In genomic region chr6:160956300-160957035, GRCh38 we compare ENCODE assay signal across 18 cellular contexts. TPM values are rescaled to one million over a fixed set of nuclear protein-coding genes. Genes with fewer than 3 reads are reported as not detected.
DNase-seq lines count a peak whose midpoint lies in the region; ATAC-seq and TF ChIP-seq lines count a peak whose summit lies in the region.
"Had no signal": no experiment of that assay in that cellular context is flagged by ENCODE, and none has a peak within 500 bp of the region (broad histone marks: within the 10 kb centered on the region; RNA-seq: fewer than 3 reads in every experiment).

No MANE protein-coding gene starts in this region.

- H3K36me3 Mint-ChIP-seq in GM23338 (ENCODE audit: low read depth): no peaks in the 10 kb centered on the region
- no peaks in the 10 kb centered on the region for H3K36me3 Mint-ChIP-seq in neural progenitor cell
- no peaks in the 10 kb centered on the region for H3K36me3 Mint-ChIP-seq in stimulated activated memory B cell treated with anti-CD40 and anti-IgM and Interleukin-4, amounts not matched to agents 10 μg/mL and 1 μg/mL and 100 μg/mL, for 72 hours
- H3K36me3 Mint-ChIP-seq in activated T-helper 17 cell treated with anti-CD3 and anti-CD28 coated beads, Interleukin-2, amount 50 U/mL, for 72 hours (ENCODE audit: low read depth): no peaks in the 10 kb centered on the region
- H3K36me3 Mint-ChIP-seq: CD14-positive monocyte; CD4-positive, alpha-beta memory T cell; IgD-negative memory B cell had no signal

- no peak overlapping the region for H3K4me2 ChIP-seq in GM23338
- no peak overlapping the region for H3K4me2 ChIP-seq in neural progenitor cell
- H3K4me2 ChIP-seq: BLaER1 had no signal

- no peaks in the 10 kb centered on the region for H4K20me1 ChIP-seq in GM23338 (replicated peaks; ENCODE audit: insufficient read depth)
- no peaks in the 10 kb centered on the region for H4K20me1 ChIP-seq in neural progenitor cell (ENCODE audit: low read depth)
- H4K20me1 ChIP-seq: BLaER1 had no signal

- WGBS in esophagus muscularis mucosa: 80% methylated on average over 8 of the region's 8 CpGs

- TF ChIP-seq EP300 in esophagus muscularis mucosa (IDR thresholded peaks at IDR 0.05): no peak

- H3K36me3 ChIP-seq in GM23338 (ENCODE audit: insufficient read depth) (no peaks in the 10 kb centered on the region), esophagus muscularis mucosa (no peaks in the 10 kb centered on the region), neural progenitor cell (no peaks in the 10 kb centered on the region)
- H3K36me3 ChIP-seq: BLaER1 had no signal

- H3K4me1 ChIP-seq in GM23338 (ENCODE audit: insufficient read depth) (0 out of 2 replicates have a peak, but pooled peaks cover 8% of the 10 kb centered on the region), esophagus muscularis mucosa (peaks cover 0 to 2% (median 0%) of the 10 kb centered on the region in 4 donors), neural progenitor cell (peaks cover 33% of the 10 kb centered on the region)

- H3F3A ChIP-seq in GM23338 (replicated peaks; ENCODE audit: low read depth): no peaks in the 10 kb centered on the region
- H3F3A ChIP-seq in neural progenitor cell (ENCODE audit: low read depth): peaks cover 12% of the 10 kb centered on the region

- intact Hi-C loops in esophagus muscularis mucosa (cut with DNase I): no loop called here

- DNase-seq in GM23338 (ENCODE audit: low spot score) (no peak), esophagus muscularis mucosa (ENCODE audit: extremely low spot score) (peak; percentile 86), neural progenitor cell (ENCODE audit: low spot score) (no peak), nucleus accumbens (lab: John Stamatoyannopoulos, UW) (no peak), GM13977 (ENCODE audit: low spot score) (no peak)
- DNase-seq: 8988T; CD4-positive, alpha-beta memory T cell; DMS153; DMS79; GDM1; HCEC 1CT; HFFc6 had no signal

- H3K27ac Mint-ChIP-seq in GM23338: no peak overlapping the region
- peak overlapping the region; percentile 11 for H3K27ac Mint-ChIP-seq in neural progenitor cell
- no peak overlapping the region for H3K27ac Mint-ChIP-seq in stimulated activated memory B cell treated with anti-CD40 and anti-IgM and Interleukin-4, amounts not matched to agents 10 μg/mL and 1 μg/mL and 100 μg/mL, for 72 hours
- no peak overlapping the region for H3K27ac Mint-ChIP-seq in activated T-helper 17 cell treated with anti-CD3 and anti-CD28 coated beads, Interleukin-2, amount 50 U/mL, for 72 hours
- H3K27ac Mint-ChIP-seq: CD4-positive, alpha-beta memory T cell; HFFc6; IgD-negative memory B cell had no signal

- H3K9me3 ChIP-seq in esophagus muscularis mucosa (no peaks in the 10 kb centered on the region), neural progenitor cell (ENCODE audit: low read depth) (no peaks in the 10 kb centered on the region)
- H3K9me3 ChIP-seq: BLaER1 had no signal

- H3K27me3 ChIP-seq in GM23338 (ENCODE audit: insufficient read depth): no peaks in the 10 kb centered on the region
- peaks cover 0 to 7% (median 0%) of the 10 kb centered on the region in 4 donors for H3K27me3 ChIP-seq in esophagus muscularis mucosa
- no peaks in the 10 kb centered on the region for H3K27me3 ChIP-seq in neural progenitor cell
- H3K27me3 ChIP-seq: BLaER1 had no signal

- H3K9me3 Mint-ChIP-seq in GM23338 (no peaks in the 10 kb centered on the region), neural progenitor cell (no peaks in the 10 kb centered on the region)
- H3K9me3 Mint-ChIP-seq in stimulated activated memory B cell treated with anti-CD40 and anti-IgM and Interleukin-4, amounts not matched to agents 10 μg/mL and 1 μg/mL and 100 μg/mL, for 72 hours: no peaks in the 10 kb centered on the region
- no peaks in the 10 kb centered on the region for H3K9me3 Mint-ChIP-seq in activated T-helper 17 cell treated with anti-CD3 and anti-CD28 coated beads, Interleukin-2, amount 50 U/mL, for 72 hours
- H3K9me3 Mint-ChIP-seq: HFFc6, IgD-negative memory B cell had no signal

- peak overlapping the region; percentile 80; the same call in 1 of the 2 replicates for H2AFZ ChIP-seq in GM23338
- peak overlapping the region; percentile 54 for H2AFZ ChIP-seq in neural progenitor cell (replicated peaks)

- H3K4me3 ChIP-seq in GM23338: no peak overlapping the region
- no peak overlapping the region for H3K4me3 ChIP-seq in esophagus muscularis mucosa
- H3K4me3 ChIP-seq in neural progenitor cell: no peak overlapping the region
- H3K4me3 ChIP-seq: BLaER1 had no signal

- in situ Hi-C loops in GM13977 (cut with MboI; ENCODE audit: low pct_unique_long_range_greater_than_20kb, low sequenced_read_pairs, unreplicated experiment): no loop called here

- no peak overlapping the region for H3K4me3 Mint-ChIP-seq in GM23338
- no peak overlapping the region for H3K4me3 Mint-ChIP-seq in neural progenitor cell
- no peak overlapping the region for H3K4me3 Mint-ChIP-seq in stimulated activated memory B cell treated with anti-CD40 and anti-IgM and Interleukin-4, amounts not matched to agents 10 μg/mL and 1 μg/mL and 100 μg/mL, for 72 hours
- H3K4me3 Mint-ChIP-seq in activated T-helper 17 cell treated with anti-CD3 and anti-CD28 coated beads, Interleukin-2, amount 50 U/mL, for 72 hours: no peak overlapping the region
- H3K4me3 Mint-ChIP-seq: CD14-positive monocyte; CD4-positive, alpha-beta memory T cell; HFFc6; IgD-negative memory B cell had no signal

- TF ChIP-seq CTCF in GM23338 (conservative IDR thresholded peaks at IDR 0.05; ENCODE audit: low read depth in 2 of 2) (no peak), esophagus muscularis mucosa (IDR thresholded peaks at IDR 0.05) (no peak), neural progenitor cell (IDR thresholded peaks at IDR 0.05) (no peak), GM13977 (IDR thresholded peaks at IDR 0.05; ENCODE audit: extremely low read depth, insufficient read depth, missing control alignments) (no peak)

- peaks cover 4% of the 10 kb centered on the region for H3K27me3 Mint-ChIP-seq in GM23338 (ENCODE audit: insufficient read depth, low read depth, poor library complexity)
- H3K27me3 Mint-ChIP-seq in neural progenitor cell (ENCODE audit: insufficient read depth, low read depth): peaks cover 2% of the 10 kb centered on the region
- peaks cover 37% of the 10 kb centered on the region for H3K27me3 Mint-ChIP-seq in stimulated activated memory B cell treated with anti-CD40 and anti-IgM and Interleukin-4, amounts not matched to agents 10 μg/mL and 1 μg/mL and 100 μg/mL, for 72 hours
- peaks cover 15% of the 10 kb centered on the region for H3K27me3 Mint-ChIP-seq in activated T-helper 17 cell treated with anti-CD3 and anti-CD28 coated beads, Interleukin-2, amount 50 U/mL, for 72 hours

- H3K79me2 ChIP-seq in GM23338 (replicated peaks; ENCODE audit: insufficient read depth) (no peaks in the 10 kb centered on the region), neural progenitor cell (ENCODE audit: low read depth) (no peaks in the 10 kb centered on the region)

- no peak for ATAC-seq in GM23338
- peak; percentile 40 for ATAC-seq in stimulated activated memory B cell treated with anti-CD40 and anti-IgM and Interleukin-4, amounts not matched to agents 10 μg/mL and 1 μg/mL and 100 μg/mL, for 72 hours
- ATAC-seq in activated T-helper 17 cell treated with anti-CD3 and anti-CD28 coated beads, Interleukin-2, amount 50 U/mL, for 72 hours (replicated peaks): no peak
- ATAC-seq: HepG2 had no signal

- no peaks in the 10 kb centered on the region for H3K9me2 ChIP-seq in GM23338 (ENCODE audit: insufficient read depth)

- no peak overlapping the region for H3K9ac ChIP-seq in neural progenitor cell
- H3K9ac ChIP-seq: BLaER1 had no signal

- no peak overlapping the region for H3K27ac ChIP-seq in GM23338 (ENCODE audit: low read depth)
- no peak overlapping the region for H3K27ac ChIP-seq in esophagus muscularis mucosa (replicated peaks in 1 of 4)
- H3K27ac ChIP-seq in neural progenitor cell: no peak overlapping the region
- H3K27ac ChIP-seq: BLaER1 had no signal

- TF ChIP-seq POLR2A in esophagus muscularis mucosa (IDR thresholded peaks at IDR 0.05; ENCODE audit: low read depth): no peak

- H3K4me1 Mint-ChIP-seq in GM23338 (peaks cover 17% of the 10 kb centered on the region), neural progenitor cell (peaks cover 35% of the 10 kb centered on the region)
- no peaks in the 10 kb centered on the region for H3K4me1 Mint-ChIP-seq in stimulated activated memory B cell treated with anti-CD40 and anti-IgM and Interleukin-4, amounts not matched to agents 10 μg/mL and 1 μg/mL and 100 μg/mL, for 72 hours
- no peaks in the 10 kb centered on the region for H3K4me1 Mint-ChIP-seq in activated T-helper 17 cell treated with anti-CD3 and anti-CD28 coated beads, Interleukin-2, amount 50 U/mL, for 72 hours
- H3K4me1 Mint-ChIP-seq: CD4-positive, alpha-beta memory T cell; IgD-negative memory B cell had no signal

TF ChIP-seq in GM23338, 12 proteins besides CTCF, POLR2A, EP300 and RAD21 (continues in another document):
- TF ChIP-seq NANOG (IDR thresholded peaks at IDR 0.05; ENCODE audit: borderline replicate concordance) (no peak), ZNF331 (CRISPR knock-in tag; IDR thresholded peaks at IDR 0.05; ENCODE audit: low read depth) (no peak)

RNA-seq across cellular contexts. Expression of gene MAP3K4, which starts 35.1 kb away (rescaled TPM):
- 31.8 and 44.4 TPM in 2 replicates for total RNA-seq in GM23338 (2014; rRNA removed; shearing (Covaris generic))
- polyA plus RNA-seq in GM23338 (2016; fragmentation: Nextera tagmentation; extraction: Ambion mirVana): 48.8 and 56.6 TPM in 2 replicates
- total RNA-seq in esophagus muscularis mucosa: 10 to 100 TPM; 17.9 to 22.8 (median 21.5) TPM
- total RNA-seq in neural progenitor cell (ENCODE audit: low replicate concordance): 44.2 and 59.6 TPM in 2 replicates
- 10 to 100 TPM; 76.1 to 97.9 TPM for total RNA-seq in activated T-helper 17 cell treated with anti-CD3 and anti-CD28 coated beads, Interleukin-2, amount 50 U/mL, for 72 hours
